ENCODE assay signal across 8 cellular contexts in the genomic region with DNA sequence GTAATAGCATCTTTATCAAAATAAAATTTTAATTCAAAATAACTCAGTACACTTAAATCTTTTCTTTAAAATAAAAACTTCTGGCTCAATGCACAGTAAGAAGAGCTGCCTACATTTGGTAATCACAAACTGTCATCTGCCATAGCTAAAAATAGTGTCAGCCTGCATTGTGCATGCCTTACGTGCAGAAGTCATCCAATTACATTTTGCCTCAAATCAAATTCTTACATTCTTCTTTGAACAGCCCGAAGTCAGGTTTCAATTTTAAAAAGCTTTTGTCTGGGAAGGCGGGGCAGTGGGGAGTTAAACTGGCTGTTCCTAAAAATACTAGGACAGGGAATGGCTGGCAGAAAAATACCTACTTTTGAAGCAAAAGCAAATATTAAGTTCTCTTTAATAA. TPM values are rescaled to one million over a fixed set of nuclear protein-coding genes. Genes with fewer than 3 reads are reported as not detected.
DNase-seq lines count a peak whose midpoint lies in the region; ATAC-seq, FAIRE-seq and TF ChIP-seq lines count a peak whose summit lies in the region.

No MANE protein-coding gene starts in this region.

- DNase-seq in AG08396 (ENCODE audit: low spot score) (peak; percentile 29), HAP-1 (ENCODE audit: low spot score in 2 of 2) (peak; percentile 58 to 77), RWPE2 (ENCODE audit: low spot score) (no peak), fibroblast of the conjunctiva (ENCODE audit: low read depth) (peak; percentile 30), frontal cortex (ENCODE audit: low spot score in 2 of 2) (no peak), NCI-H1092 treated with DMSO at 0.1 percent for 48 hours (lab: John Stamatoyannopoulos, UW) (no peak)

- no peaks in the 10 kb centered on the region for H3K36me3 ChIP-seq in HAP-1 (replicated peaks)
- H3K36me3 ChIP-seq in RWPE2 (ENCODE audit: low read depth): peaks cover 19% of the 10 kb centered on the region; the same call in 1 of the 2 replicates

- H3K27me3 ChIP-seq in HAP-1 (ENCODE audit: low read depth) (no peaks in the 10 kb centered on the region), RWPE2 (ENCODE audit: insufficient read depth, poor library complexity, severe bottlenecking) (no peaks in the 10 kb centered on the region)

- FAIRE-seq in frontal cortex (lab: Jason Lieb, UNC): no peak

- H3K27ac ChIP-seq in RWPE2 (ENCODE audit: poor library complexity, severe bottlenecking): peak overlapping the region; percentile 36

- H3K4me3 ChIP-seq in HAP-1 (no peak overlapping the region), RWPE2 (ENCODE audit: severe bottlenecking) (no peak overlapping the region)

- in situ Hi-C loops in HAP-1 (cut with MboI; ENCODE audit: low sequenced_read_pairs): no loop called here

- no peaks in the 10 kb centered on the region for H3K9me3 ChIP-seq in HAP-1
- no peaks in the 10 kb centered on the region for H3K9me3 ChIP-seq in RWPE2 (ENCODE audit: severe bottlenecking)

- ATAC-seq in RWPE2 (ENCODE audit: low read depth): peak; percentile 68
- no peak for ATAC-seq in HG03439 (IDR thresholded peaks at IDR 0.05; ENCODE audit: unreplicated experiment)
- ATAC-seq in GM18520 (IDR thresholded peaks at IDR 0.05; ENCODE audit: unreplicated experiment): no peak

- peaks cover 37% of the 10 kb centered on the region for H3K4me1 ChIP-seq in HAP-1
- H3K4me1 ChIP-seq in RWPE2 (ENCODE audit: insufficient read depth, poor library complexity, severe bottlenecking): peaks cover 50% of the 10 kb centered on the region

- no peak for TF ChIP-seq CTCF in RWPE2 (IDR thresholded peaks at IDR 0.05; ENCODE audit: poor library complexity, severe bottlenecking)

RNA-seq across cellular contexts. Expression of a gene that starts 51.1 kb away (rescaled TPM):
- total RNA-seq in frontal cortex: 726 TPM

Comparison
In these comparisons a context has a peak if more than half of its experiments do, and no peak if none do; other contexts are left out.
1. DNase-seq: peak in AG08396 (single experiment), HAP-1 (2 of 2) and fibroblast of the conjunctiva (single experiment); none in RWPE2 (single experiment), frontal cortex (0 of 2) and NCI-H1092 treated with DMSO at 0.1 percent for 48 hours (single experiment).